ENCODE assay signal across 8 cellular contexts in the genomic region with DNA sequence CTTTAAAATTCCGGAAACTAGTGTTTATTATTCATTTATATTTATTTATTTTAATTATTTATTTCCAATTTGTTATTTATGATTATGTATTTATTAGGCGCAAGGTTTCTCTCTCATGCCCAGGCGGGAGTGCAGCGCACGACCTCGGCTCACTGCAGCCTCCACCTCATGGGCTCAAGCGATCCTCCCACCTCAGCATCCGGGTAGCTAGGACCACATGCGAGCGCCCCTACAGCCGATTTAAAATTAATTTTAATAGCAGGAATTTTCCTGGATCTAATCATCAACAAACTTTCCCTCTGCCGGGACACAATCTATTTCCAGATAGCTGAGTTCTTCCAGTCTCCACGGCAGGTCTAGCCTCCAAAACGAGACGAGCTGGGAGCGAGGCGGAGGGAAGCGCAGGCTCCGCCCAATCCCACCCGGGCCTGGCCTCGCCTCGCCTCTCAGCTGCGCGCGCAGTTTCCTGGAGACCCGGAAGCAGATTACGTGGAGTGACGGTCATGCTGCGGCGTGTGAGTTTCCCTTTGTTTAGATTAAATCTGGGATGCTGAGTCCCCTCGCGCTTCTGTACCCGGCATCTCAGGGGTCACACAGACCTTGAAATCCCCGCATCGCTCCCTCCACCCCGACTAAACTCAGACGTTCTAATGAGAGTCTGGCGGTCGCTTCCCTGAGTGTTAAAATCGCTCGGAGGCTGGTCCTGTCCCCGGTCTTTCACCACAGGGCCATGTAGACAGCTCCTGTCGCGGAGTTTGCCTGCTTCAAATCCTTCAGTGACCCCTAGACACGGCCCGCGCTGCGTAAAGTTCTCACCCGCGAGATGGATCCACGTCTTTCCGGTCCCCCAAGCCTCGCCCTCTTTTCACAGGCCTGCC. TPM values are rescaled to one million over a fixed set of nuclear protein-coding genes. Genes with fewer than 3 reads are reported as not detected.
DNase-seq lines count a peak whose midpoint lies in the region; ATAC-seq lines count a peak whose summit lies in the region.

A gene (plus strand): TSS at position 461 of the 878 bp plus-strand sequence. CDS start 43 bp downstream, at position 504.

- H3K4me1 ChIP-seq in mucosa of stomach (ENCODE audit: control insufficient read depth, insufficient read depth, low read length) = no peaks in the 10 kb centered on the region

- H3K9ac ChIP-seq in mucosa of stomach (ENCODE audit: low read length) = peak within 1 kb of the TSS; percentile 97

- ATAC-seq in HG02610 (IDR thresholded peaks at IDR 0.05; ENCODE audit: unreplicated experiment) = peak; percentile 86
- ATAC-seq in esophagus mucosa = peak; percentile 99

- H3K27me3 ChIP-seq in mucosa of stomach (ENCODE audit: control insufficient read depth, insufficient read depth, low read length) = no peaks in the 10 kb centered on the region

- H3K4me3 ChIP-seq in mucosa of stomach (ENCODE audit: low read length) = peak within 1 kb of the TSS; percentile 92

- no peaks in the 10 kb centered on the region for H3K36me3 ChIP-seq in mucosa of stomach (ENCODE audit: control insufficient read depth, insufficient read depth, low read length)

- DNase-seq in DMS153 (lab: John Stamatoyannopoulos, UW) = peak; percentile 61
- DNase-seq in NCI-H82 treated with DMSO at 0.1 percent for 48 hours (lab: John Stamatoyannopoulos, UW; ENCODE audit: unreplicated experiment) = peak; percentile 59
- peak; percentile 92 to 93 for DNase-seq in activated T-cell treated with anti-CD3 and anti-CD28 coated beads, Interleukin-2, amount 50 U/mL, for 48 hours
- DNase-seq in stimulated activated CD8-positive, alpha-beta memory T cell treated with anti-CD3 and anti-CD28 coated beads, Interleukin-4, amount 100 ng/mL, for 24 hours (ENCODE audit: low read depth) = peak; percentile 93
- no peak for DNase-seq in SW480 (ENCODE audit: low spot score)

- H3K9me3 ChIP-seq in mucosa of stomach (ENCODE audit: control insufficient read depth, low read length) = peaks cover 8% of the 10 kb centered on the region

RNA-seq across cellular contexts. Expression of the gene that starts here (rescaled TPM):
- 3.5 TPM for total RNA-seq in esophagus mucosa
